ENCODE assay signal across 16 cellular contexts in the genomic region with DNA sequence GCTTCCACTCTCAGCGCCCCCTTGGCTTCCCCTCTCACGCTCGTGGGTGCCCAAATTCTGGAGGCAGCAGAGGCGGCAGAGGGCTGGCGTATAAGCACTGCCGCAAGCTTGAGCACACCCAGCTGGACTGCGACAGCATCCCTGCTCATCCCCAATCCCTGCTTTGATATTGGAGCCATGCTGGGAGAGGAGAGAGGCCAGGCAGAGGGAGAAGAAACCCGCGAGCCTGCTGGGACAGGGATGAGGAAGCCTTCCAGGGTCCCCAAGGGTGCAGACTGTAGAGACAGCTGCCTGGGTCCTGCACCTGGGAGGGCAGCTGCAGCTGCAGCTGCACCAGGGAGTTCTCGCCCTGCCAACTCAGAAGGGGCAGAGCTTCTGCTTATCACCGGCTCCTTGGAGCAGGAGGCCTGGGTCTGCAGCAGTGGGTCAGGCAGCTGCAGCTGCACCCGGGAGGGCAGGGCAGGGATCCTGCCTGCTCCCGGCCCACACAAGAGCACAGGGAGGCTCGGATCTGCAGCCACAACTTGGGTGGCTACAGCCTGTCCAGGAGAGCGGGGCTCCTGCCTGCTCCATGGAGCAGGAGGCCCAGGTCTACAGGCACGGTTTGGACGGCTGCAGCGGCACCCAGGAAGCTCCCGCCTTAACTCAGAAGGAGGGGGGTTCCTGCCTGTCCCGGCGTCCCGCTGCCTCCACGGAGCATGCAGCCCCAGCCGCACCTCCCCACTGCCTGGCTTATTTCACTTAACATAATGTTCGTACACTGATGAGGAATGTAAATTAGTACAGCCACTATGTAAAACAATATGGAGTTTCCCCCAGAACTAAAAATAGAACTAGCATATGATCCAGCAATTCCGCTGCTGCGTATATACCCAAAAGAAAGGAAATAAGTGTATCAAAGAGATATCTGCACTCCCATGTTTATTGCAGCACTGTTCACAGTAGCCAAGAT.
DNase-seq lines count a peak whose midpoint lies in the region; ATAC-seq, FAIRE-seq and TF ChIP-seq lines count a peak whose summit lies in the region.
"Had no signal": no experiment of that assay in that cellular context is flagged by ENCODE, and none has a peak within 500 bp of the region (broad histone marks: within the 10 kb centered on the region; RNA-seq: fewer than 3 reads in every experiment).

No MANE protein-coding gene starts in this region.

- POLR2A ChIA-PET in Panc1 (lab: Charles Lee): no interaction called here

- no peak overlapping the region for H3K27ac ChIP-seq in Panc1 (ENCODE audit: low read length)
- H3K27ac ChIP-seq in left ventricle myocardium inferior (replicated peaks): no peak overlapping the region
- no peak overlapping the region for H3K27ac ChIP-seq in skeletal muscle tissue (ENCODE audit: low read depth, low read length)
- no peak overlapping the region for H3K27ac ChIP-seq in esophagus squamous epithelium
- H3K27ac ChIP-seq: gastrocnemius medialis had no signal

- H3K9ac ChIP-seq in skeletal muscle tissue (ENCODE audit: low read depth in 1 of 3, low read length in 3 of 3): peak overlapping the region in 2 of 3 donors; percentile 33 to 43

- no peak overlapping the region for H3K27ac Mint-ChIP-seq in stimulated activated memory B cell treated with anti-CD40 and anti-IgM and Interleukin-4, amounts not matched to agents 10 μg/mL and 1 μg/mL and 100 μg/mL, for 72 hours
- H3K27ac Mint-ChIP-seq: activated B cell treated with CpG ODN at 0.5 μM for 24 hours; CD4-positive, CD25-positive, alpha-beta regulatory T cell; immature natural killer cell had no signal

- no peaks in the 10 kb centered on the region for H3K36me3 Mint-ChIP-seq in stimulated activated memory B cell treated with anti-CD40 and anti-IgM and Interleukin-4, amounts not matched to agents 10 μg/mL and 1 μg/mL and 100 μg/mL, for 72 hours
- H3K36me3 Mint-ChIP-seq: CD4-positive, CD25-positive, alpha-beta regulatory T cell; immature natural killer cell had no signal

- no peaks in the 10 kb centered on the region for H3K9me3 Mint-ChIP-seq in stimulated activated memory B cell treated with anti-CD40 and anti-IgM and Interleukin-4, amounts not matched to agents 10 μg/mL and 1 μg/mL and 100 μg/mL, for 72 hours
- H3K9me3 Mint-ChIP-seq: activated B cell treated with CpG ODN at 0.5 μM for 24 hours; CD4-positive, CD25-positive, alpha-beta regulatory T cell; immature natural killer cell had no signal

- WGBS in esophagus squamous epithelium, 2 donors: 72 to 79% methylated on average over 4 to 5 of the region's 27 CpGs

- peaks cover 25% of the 10 kb centered on the region for H3K27me3 Mint-ChIP-seq in stimulated activated memory B cell treated with anti-CD40 and anti-IgM and Interleukin-4, amounts not matched to agents 10 μg/mL and 1 μg/mL and 100 μg/mL, for 72 hours

- TF ChIP-seq POLR2A in esophagus squamous epithelium (IDR thresholded peaks at IDR 0.05): no peak

- in situ Hi-C loops in Panc1 (cut with HindIII; ENCODE audit: low pct_unique_long_range_greater_than_20kb, low sequenced_read_pairs): no loop called here

- DNase-seq in HTR-8/SVneo (ENCODE audit: insufficient read length, low spot score) (no peak), Panc1 (ENCODE audit: low read depth, low spot score) (no peak), left ventricle myocardium inferior (no peak), esophagus squamous epithelium (lab: John Stamatoyannopoulos, UW) (no peak)
- DNase-seq: activated B cell treated with CpG ODN at 0.5 μM for 24 hours; activated naive CD4-positive, alpha-beta T cell treated with anti-CD3 and anti-CD28 coated beads, Interleukin-2, amount 50 U/mL, for 16 hours; CD4-positive, CD25-positive, alpha-beta regulatory T cell; effector memory CD4-positive, alpha-beta T cell; gastrocnemius medialis; immature natural killer cell; NCI-H1930; SW 1271 had no signal

- no peak overlapping the region for H3K4me3 Mint-ChIP-seq in stimulated activated memory B cell treated with anti-CD40 and anti-IgM and Interleukin-4, amounts not matched to agents 10 μg/mL and 1 μg/mL and 100 μg/mL, for 72 hours
- H3K4me3 Mint-ChIP-seq: activated B cell treated with CpG ODN at 0.5 μM for 24 hours, immature natural killer cell had no signal

- intact Hi-C loops in Panc1 (cut with micrococcal nuclease; ENCODE audit: unreplicated experiment): no loop called here
- intact Hi-C loops in left ventricle myocardium inferior (cut with micrococcal nuclease): no loop called here
- intact Hi-C loops in esophagus squamous epithelium (cut with DNase I): no loop called here

- peak; percentile 95 for FAIRE-seq in HTR-8/SVneo (lab: Jason Lieb, UNC)
- FAIRE-seq: bronchial epithelial cell had no signal

- H3K4me1 ChIP-seq in Panc1 (ENCODE audit: control insufficient read depth, insufficient read depth, low read length): no peaks in the 10 kb centered on the region
- no peaks in the 10 kb centered on the region for H3K4me1 ChIP-seq in left ventricle myocardium inferior
- peaks cover 2 to 9% (median 4%) of the 10 kb centered on the region in 3 donors for H3K4me1 ChIP-seq in skeletal muscle tissue (ENCODE audit: control insufficient read depth in 3 of 3, insufficient read depth in 3 of 3, low read length in 3 of 3)
- no peaks in the 10 kb centered on the region for H3K4me1 ChIP-seq in esophagus squamous epithelium
- H3K4me1 ChIP-seq: gastrocnemius medialis had no signal

- H3K4me1 Mint-ChIP-seq in stimulated activated memory B cell treated with anti-CD40 and anti-IgM and Interleukin-4, amounts not matched to agents 10 μg/mL and 1 μg/mL and 100 μg/mL, for 72 hours: no peaks in the 10 kb centered on the region
- H3K4me1 Mint-ChIP-seq: activated B cell treated with CpG ODN at 0.5 μM for 24 hours; CD4-positive, CD25-positive, alpha-beta regulatory T cell; immature natural killer cell had no signal

- peak; percentile 45; the same call in 1 of the 2 replicates for ATAC-seq in Panc1
- ATAC-seq in stimulated activated memory B cell treated with anti-CD40 and anti-IgM and Interleukin-4, amounts not matched to agents 10 μg/mL and 1 μg/mL and 100 μg/mL, for 72 hours: no peak
- ATAC-seq in HG03442 (IDR thresholded peaks at IDR 0.05; ENCODE audit: unreplicated experiment): no peak

- no TSS peak for BruUV-seq in Panc1 (replicated peaks; lab: Mats Ljungman, UMichigan)

- H3K36me3 ChIP-seq in Panc1 (ENCODE audit: control insufficient read depth, insufficient read depth, low read length) (no peaks in the 10 kb centered on the region), left ventricle myocardium inferior (no peaks in the 10 kb centered on the region), skeletal muscle tissue (ENCODE audit: control insufficient read depth in 3 of 3, insufficient read depth in 3 of 3, low read length in 3 of 3) (no peaks in the 10 kb centered on the region), esophagus squamous epithelium (no peaks in the 10 kb centered on the region)
- H3K36me3 ChIP-seq: gastrocnemius medialis had no signal

- H3K4me3 ChIP-seq in Panc1 (ENCODE audit: low read depth in 2 of 2, low read length in 2 of 2) (no peak overlapping the region), left ventricle myocardium inferior (peak overlapping the region; percentile 49), skeletal muscle tissue (ENCODE audit: low read length in 3 of 3) (peak overlapping the region; percentile 31 to 45 (median 38)), esophagus squamous epithelium (peak overlapping the region in 1 of 4 donors; percentile 14)

- CTCF ChIA-PET in Panc1 (lab: Charles Lee): no interaction called here

- TF ChIP-seq CTCF in Panc1 (IDR thresholded peaks at IDR 0.05) (no peak), left ventricle myocardium inferior (IDR thresholded peaks at IDR 0.05; ENCODE audit: borderline replicate concordance) (no peak), esophagus squamous epithelium (IDR thresholded peaks at IDR 0.05) (no peak)

- H3K9me3 ChIP-seq in Panc1 (ENCODE audit: control insufficient read depth, insufficient read depth, low read depth, low read length): no peaks in the 10 kb centered on the region
- no peaks in the 10 kb centered on the region for H3K9me3 ChIP-seq in left ventricle myocardium inferior (replicated peaks)
- H3K9me3 ChIP-seq in skeletal muscle tissue (ENCODE audit: control insufficient read depth in 3 of 3, low read length in 3 of 3): no peaks in the 10 kb centered on the region
- H3K9me3 ChIP-seq in esophagus squamous epithelium: no peaks in the 10 kb centered on the region
- H3K9me3 ChIP-seq: gastrocnemius medialis had no signal

- H3K27me3 ChIP-seq in Panc1 (ENCODE audit: control insufficient read depth, insufficient read depth, low read length) (no peaks in the 10 kb centered on the region), left ventricle myocardium inferior (ENCODE audit: low read depth) (peaks cover 14% of the 10 kb centered on the region), skeletal muscle tissue (ENCODE audit: control insufficient read depth in 3 of 3, insufficient read depth in 3 of 3, low read length in 3 of 3) (no peaks in the 10 kb centered on the region), esophagus squamous epithelium (peaks cover 0 to 11% (median 0%) of the 10 kb centered on the region in 4 donors)
- H3K27me3 ChIP-seq: gastrocnemius medialis had no signal

Comparison
In these comparisons a context has a peak if more than half of its experiments do, and no peak if none do; other contexts are left out.
1. H3K4me3 ChIP-seq: peak in left ventricle myocardium inferior (single experiment) and skeletal muscle tissue (3 of 3); none in Panc1 (0 of 2).